ENCODE assay signal across 8 cellular contexts in genomic region chr6:30516754-30517076, GRCh38. TPM values are rescaled to one million over a fixed set of nuclear protein-coding genes. Genes with fewer than 3 reads are reported as not detected.
DNase-seq lines count a peak whose midpoint lies in the region; FAIRE-seq and TF ChIP-seq lines count a peak whose summit lies in the region.
"Not testable (repeated sequence)": the region's sequence is repeated elsewhere in the genome, so short reads cannot be mapped to it uniquely, and the experiment has no call there.

No MANE protein-coding gene starts in this region.

- H3K79me2 ChIP-seq in H1 (ENCODE audit: control insufficient read depth in 1 of 2, insufficient read depth in 2 of 2, low read length in 2 of 2): not testable (repeated sequence)

- not testable (repeated sequence) for H3K27me3 ChIP-seq in H1 (replicated peaks in 1 of 4; ENCODE audit: control insufficient read depth in 3 of 4, extremely low read depth in 1 of 4, insufficient read depth in 3 of 4, low read length in 3 of 4); iPS-18a (ENCODE audit: control insufficient read depth, insufficient read depth, low read length)

- H3K27me3 Mint-ChIP-seq in activated naive CD8-positive, alpha-beta T cell; stimulated activated naive CD8-positive, alpha-beta T cell treated with anti-CD3 and anti-CD28 coated beads, Interleukin-15, Interleukin-2, amounts not matched to agents 100 ng/mL and 50 ng/mL, for 24 hours: not testable (repeated sequence)
- H3K27me3 Mint-ChIP-seq in nephron progenitor cell (ENCODE audit: low read depth, poor library complexity): peaks cover 17% of the 10 kb centered on the region

- CTCF ChIA-PET in H1 (lab: Charles Lee; ENCODE audit: partially characterized antibody): interaction anchor here (0.9 to 1.2 kb wide), 3 partner anchors 15 to 34 kb away, joined by 3 read pairs; no protein-coding TSS in a partner anchor

- H4K20me1 ChIP-seq in H1 (replicated peaks in 1 of 2; ENCODE audit: control insufficient read depth in 1 of 2, insufficient read depth in 2 of 2, low read length in 2 of 2): not testable (repeated sequence)

- H3K4me2 ChIP-seq in H1 (ENCODE audit: insufficient read depth in 1 of 2, low read depth in 2 of 2, low read length in 2 of 2): peak overlapping the region; percentile 70 to 72

- H3K4ac ChIP-seq in H1 (replicated peaks; ENCODE audit: insufficient read length, low read depth, low read length): not testable (repeated sequence)

- not testable (repeated sequence) for H2BK12ac ChIP-seq in H1 (ENCODE audit: low read depth, low read length)

- not testable (repeated sequence) for DNase-seq in AG09309 (ENCODE audit: low read depth); HFF-Myc (ENCODE audit: extremely low read depth, low read depth); SK-N-MC (ENCODE audit: low read depth, low spot score); H1 (ENCODE audit: low read depth in 1 of 2, low spot score in 2 of 2); nephron progenitor cell

- not testable (repeated sequence) for H3K18ac ChIP-seq in H1 (ENCODE audit: extremely low read depth, low read length)

- not testable (repeated sequence) for H3K36me3 Mint-ChIP-seq in activated naive CD8-positive, alpha-beta T cell; nephron progenitor cell (ENCODE audit: low read depth)
- peaks cover 25% of the 10 kb centered on the region for H3K36me3 Mint-ChIP-seq in stimulated activated naive CD8-positive, alpha-beta T cell treated with anti-CD3 and anti-CD28 coated beads, Interleukin-15, Interleukin-2, amounts not matched to agents 100 ng/mL and 50 ng/mL, for 24 hours (ENCODE audit: low read depth)

- not testable (repeated sequence) for H3K9me3 Mint-ChIP-seq in activated naive CD8-positive, alpha-beta T cell (ENCODE audit: low read depth); stimulated activated naive CD8-positive, alpha-beta T cell treated with anti-CD3 and anti-CD28 coated beads, Interleukin-15, Interleukin-2, amounts not matched to agents 100 ng/mL and 50 ng/mL, for 24 hours
- H3K9me3 Mint-ChIP-seq in nephron progenitor cell: peaks cover 13% of the 10 kb centered on the region

- not testable (repeated sequence) for FAIRE-seq in H1 (lab: Jason Lieb, UNC)

- H2AK5ac ChIP-seq in H1 (ENCODE audit: low read depth, low read length): not testable (repeated sequence)

- H3K4me1 ChIP-seq in H1 (replicated peaks in 1 of 4; ENCODE audit: control insufficient read depth in 3 of 4, insufficient read depth in 4 of 4, low read length in 3 of 4); iPS-18a (ENCODE audit: control insufficient read depth, low read depth, low read length): not testable (repeated sequence)

- H2BK20ac ChIP-seq in H1 (ENCODE audit: low read length): not testable (repeated sequence)

- H4K5ac ChIP-seq in H1 (ENCODE audit: insufficient read length, low read depth, low read length): peak overlapping the region; percentile 28

- H3K14ac ChIP-seq in H1 (ENCODE audit: insufficient read length): not testable (repeated sequence)

- H4K91ac ChIP-seq in H1 (replicated peaks; ENCODE audit: insufficient read length, low read length): not testable (repeated sequence)

- not testable (repeated sequence) for H3K36me3 ChIP-seq in SK-N-MC (ENCODE audit: insufficient read depth, low read length); H1 (ENCODE audit: control insufficient read depth in 2 of 4, insufficient read depth in 4 of 4, low read length in 3 of 4); iPS-18a (ENCODE audit: control insufficient read depth, low read depth, low read length)

- not testable (repeated sequence) for H3K23ac ChIP-seq in H1 (ENCODE audit: insufficient read length)

- POLR2A ChIA-PET in H1 (lab: Charles Lee; ENCODE audit: partially characterized antibody): interaction anchor here (0.7 to 0.8 kb wide), 2 partner anchors 71 to 102 kb away, joined by 3 to 4 read pairs; no protein-coding TSS in a partner anchor

- H3K4me3 Mint-ChIP-seq in activated naive CD8-positive, alpha-beta T cell: peak overlapping the region; percentile 92
- peak overlapping the region; percentile 82 for H3K4me3 Mint-ChIP-seq in nephron progenitor cell
- peak overlapping the region; percentile 86 for H3K4me3 Mint-ChIP-seq in stimulated activated naive CD8-positive, alpha-beta T cell treated with anti-CD3 and anti-CD28 coated beads, Interleukin-15, Interleukin-2, amounts not matched to agents 100 ng/mL and 50 ng/mL, for 24 hours

- 0 out of 2 replicates have a peak overlapping the region, but pooled peaks have one; percentile 47 for H2AFZ ChIP-seq in H1 (ENCODE audit: low read length)

- not testable (repeated sequence) for H3K56ac ChIP-seq in H1 (replicated peaks; ENCODE audit: insufficient read length, low read depth, low read length)

- not testable (repeated sequence) for H4K8ac ChIP-seq in H1 (ENCODE audit: extremely low read depth, insufficient read depth, low read length)

- not testable (repeated sequence) for H2BK120ac ChIP-seq in H1 (replicated peaks; ENCODE audit: low read depth, low read length)

- peak overlapping the region; percentile 97 for H3K27ac Mint-ChIP-seq in activated naive CD8-positive, alpha-beta T cell
- H3K27ac Mint-ChIP-seq in nephron progenitor cell: peak overlapping the region; percentile 90
- H3K27ac Mint-ChIP-seq in stimulated activated naive CD8-positive, alpha-beta T cell treated with anti-CD3 and anti-CD28 coated beads, Interleukin-15, Interleukin-2, amounts not matched to agents 100 ng/mL and 50 ng/mL, for 24 hours: peak overlapping the region; percentile 94

- TF ChIP-seq EP300 in H1 (IDR thresholded peaks at IDR 0.05; ENCODE audit: borderline replicate concordance in 1 of 2, low read depth in 2 of 2, low read length in 2 of 2): not testable (repeated sequence)

- H3K4me3 ChIP-seq in AG09309 (ENCODE audit: control insufficient read depth, low read depth, low read length): peak overlapping the region; percentile 25; the same call in 1 of the 2 replicates
- H3K4me3 ChIP-seq in HFF-Myc (replicated peaks; ENCODE audit: low read depth, low read length): peak overlapping the region; percentile 36
- H3K4me3 ChIP-seq in SK-N-MC: peak overlapping the region; percentile 89
- H3K4me3 ChIP-seq in H1 (ENCODE audit: extremely low read depth in 1 of 4, insufficient read depth in 2 of 4, low read depth in 3 of 4, low read length in 4 of 4): peak overlapping the region; percentile 41 to 58 (median 56); a peak in 6 of 8 replicates
- H3K4me3 ChIP-seq in iPS-18a (ENCODE audit: low read length): peak overlapping the region; percentile 40

- TF ChIP-seq POLR2A in H1 (IDR thresholded peaks at IDR 0.05; ENCODE audit: control extremely low read depth in 1 of 2, low read depth in 2 of 2, low read length in 2 of 2): not testable (repeated sequence)

- TF ChIP-seq CTCF in AG09309 (IDR thresholded peaks at IDR 0.05; ENCODE audit: control insufficient read depth, insufficient read depth, low read depth, low read length, missing control alignments); HFF-Myc (IDR thresholded peaks at IDR 0.05; ENCODE audit: low read depth, low read length, missing control alignments); H1 (IDR thresholded peaks at IDR 0.05; ENCODE audit: control extremely low read depth in 1 of 3, insufficient read depth in 1 of 3, low read depth in 1 of 3, low read length in 3 of 3); nephron progenitor cell (IDR thresholded peaks at IDR 0.05): not testable (repeated sequence)

- peaks cover 67% of the 10 kb centered on the region for H3K4me1 Mint-ChIP-seq in activated naive CD8-positive, alpha-beta T cell (ENCODE audit: low read depth)
- H3K4me1 Mint-ChIP-seq in nephron progenitor cell: not testable (repeated sequence)
- H3K4me1 Mint-ChIP-seq in stimulated activated naive CD8-positive, alpha-beta T cell treated with anti-CD3 and anti-CD28 coated beads, Interleukin-15, Interleukin-2, amounts not matched to agents 100 ng/mL and 50 ng/mL, for 24 hours (ENCODE audit: low read depth): peaks cover 71% of the 10 kb centered on the region

- peak overlapping the region; percentile 80 for H3K9ac ChIP-seq in SK-N-MC (ENCODE audit: insufficient read length)
- not testable (repeated sequence) for H3K9ac ChIP-seq in H1 (replicated peaks in 1 of 4; ENCODE audit: extremely low read depth in 1 of 4, low read depth in 3 of 4, low read length in 3 of 4); iPS-18a (ENCODE audit: low read length)

- not testable (repeated sequence) for H3K9me3 ChIP-seq in SK-N-MC (ENCODE audit: low read depth, low read length); H1 (ENCODE audit: insufficient read depth in 2 of 2, low read depth in 1 of 2, low read length in 1 of 2); iPS-18a (ENCODE audit: control insufficient read depth, low read depth, low read length)

- H3K27ac ChIP-seq in SK-N-MC: peak overlapping the region; percentile 97
- H3K27ac ChIP-seq in H1 (ENCODE audit: low read depth, low read length); iPS-18a (ENCODE audit: low read length): not testable (repeated sequence)

- H3K79me1 ChIP-seq in H1 (ENCODE audit: low read depth, low read length): not testable (repeated sequence)

- 79% methylated on average over 9 of the region's 9 CpGs; no CpG with 5 or more reads in 1 of the 2 experiments for WGBS in H1 (ENCODE audit: extremely low coverage in 1 of 2, insufficient coverage in 1 of 2, insufficient read length in 1 of 2, insufficient replicate concordance in 2 of 2, low coverage in 1 of 2, low lambda C conversion rate in 2 of 2, missing lambda C conversion rate in 1 of 2), 2 experiments

- TF ChIP-seq RAD21 in H1 (IDR thresholded peaks at IDR 0.05 in 1 of 2, conservative IDR thresholded peaks at IDR 0.05 in 1 of 2; ENCODE audit: low read depth in 2 of 2, low read length in 2 of 2): not testable (repeated sequence)

- not testable (repeated sequence) for H2BK15ac ChIP-seq in H1 (ENCODE audit: low read length)

- H3K23me2 ChIP-seq in H1 (ENCODE audit: low read depth, low read length): not testable (repeated sequence)

- peak overlapping the region; percentile 67 for H2BK5ac ChIP-seq in H1 (ENCODE audit: low read depth, low read length)

RNA-seq across cellular contexts. Expression of gene HLA-E, which starts 27.4 kb away (rescaled TPM):
- total RNA-seq in H1 (2021; fragmentation: NEBNext Ultra II Directional; extraction: Animal tissue kit (Norgen Biotek cat#: 25700)): 24.4 and 28.0 TPM in 2 replicates
- polyA plus RNA-seq in H1 (2011; rRNA removed): 20.2 and 26.1 TPM in 2 replicates
- 29.0 TPM for polyA plus RNA-seq in H1 (2011; cell fraction: cytosol; rRNA removed)
- polyA plus RNA-seq in H1 (2011; cell fraction: nucleus; rRNA removed): 29.1 TPM
- polyA plus RNA-seq in H1 (2012, experiment 1 of 2): 26.1 to 29.2 TPM (median 27.6 TPM) in 4 replicates
- polyA plus RNA-seq in H1 (2012, experiment 2 of 2): 30.7 TPM
- 35.3 TPM for polyA plus RNA-seq in H1 (2013, experiment 1 of 2)
- 41.8 TPM for polyA plus RNA-seq in H1 (2013, experiment 2 of 2)
- polyA minus RNA-seq in H1 (2011; rRNA and poly(A)+ RNA removed): 17.0 and 18.3 TPM in 2 replicates
- 16.2 TPM for polyA minus RNA-seq in H1 (2011; cell fraction: cytosol; rRNA and poly(A)+ RNA removed)
- 20.6 TPM for polyA minus RNA-seq in H1 (2011; cell fraction: nucleus; rRNA and poly(A)+ RNA removed)

RNA-seq across cellular contexts. Expression of gene GNL1, which starts 39.6 kb away (rescaled TPM):
- total RNA-seq in H1 (2021; fragmentation: NEBNext Ultra II Directional; extraction: Animal tissue kit (Norgen Biotek cat#: 25700)): 67.8 and 75.4 TPM in 2 replicates
- polyA plus RNA-seq in H1 (2011; rRNA removed): 42.4 and 52.9 TPM in 2 replicates
- 47.6 TPM for polyA plus RNA-seq in H1 (2011; cell fraction: cytosol; rRNA removed)
- polyA plus RNA-seq in H1 (2011; cell fraction: nucleus; rRNA removed): 56.7 TPM
- polyA plus RNA-seq in H1 (2012, experiment 1 of 2): 48.1 to 77.3 TPM (median 64.7 TPM) in 4 replicates
- polyA plus RNA-seq in H1 (2012, experiment 2 of 2): 42.4 TPM
- 28.4 TPM for polyA plus RNA-seq in H1 (2013, experiment 1 of 2)
- 25.4 TPM for polyA plus RNA-seq in H1 (2013, experiment 2 of 2)
- 34.6 and 41.3 TPM in 2 replicates for polyA minus RNA-seq in H1 (2011; rRNA and poly(A)+ RNA removed)
- 19.2 TPM for polyA minus RNA-seq in H1 (2011; cell fraction: cytosol; rRNA and poly(A)+ RNA removed)
- 18.8 TPM for polyA minus RNA-seq in H1 (2011; cell fraction: nucleus; rRNA and poly(A)+ RNA removed)

RNA-seq across cellular contexts. Expression of gene PRR3, which starts 40.4 kb away (rescaled TPM):
- total RNA-seq in H1 (2021; fragmentation: NEBNext Ultra II Directional; extraction: Animal tissue kit (Norgen Biotek cat#: 25700)): 10.5 and 11.6 TPM in 2 replicates
- polyA plus RNA-seq in H1 (2011; rRNA removed): 24.2 and 24.3 TPM in 2 replicates
- 16.3 TPM for polyA plus RNA-seq in H1 (2011; cell fraction: cytosol; rRNA removed)
- polyA plus RNA-seq in H1 (2011; cell fraction: nucleus; rRNA removed): 20.5 TPM
- 10.3 to 11.8 TPM (median 11.1 TPM) in 4 replicates for polyA plus RNA-seq in H1 (2012, experiment 1 of 2)
- polyA plus RNA-seq in H1 (2012, experiment 2 of 2): 7.9 TPM
- polyA plus RNA-seq in H1 (2013, experiment 1 of 2): 13.5 TPM
- polyA plus RNA-seq in H1 (2013, experiment 2 of 2): 11.3 TPM
- polyA minus RNA-seq in H1 (2011; rRNA and poly(A)+ RNA removed): 17.6 and 20.3 TPM in 2 replicates
- polyA minus RNA-seq in H1 (2011; cell fraction: cytosol; rRNA and poly(A)+ RNA removed): 5.6 TPM
- polyA minus RNA-seq in H1 (2011; cell fraction: nucleus; rRNA and poly(A)+ RNA removed): 17.8 TPM

RNA-seq across cellular contexts. Expression of gene ABCF1, which starts 54.5 kb away (rescaled TPM):
- 119 and 123 TPM in 2 replicates for total RNA-seq in H1 (2021; fragmentation: NEBNext Ultra II Directional; extraction: Animal tissue kit (Norgen Biotek cat#: 25700))
- 48.8 and 59.5 TPM in 2 replicates for polyA plus RNA-seq in H1 (2011; rRNA removed)
- 71.0 TPM for polyA plus RNA-seq in H1 (2011; cell fraction: cytosol; rRNA removed)
- 104 TPM for polyA plus RNA-seq in H1 (2011; cell fraction: nucleus; rRNA removed)
- polyA plus RNA-seq in H1 (2012, experiment 1 of 2): 112 to 134 TPM (median 123 TPM) in 4 replicates
- 36.5 TPM for polyA plus RNA-seq in H1 (2012, experiment 2 of 2)
- 91.5 TPM for polyA plus RNA-seq in H1 (2013, experiment 1 of 2)
- 94.1 TPM for polyA plus RNA-seq in H1 (2013, experiment 2 of 2)
- polyA minus RNA-seq in H1 (2011; rRNA and poly(A)+ RNA removed): 84.1 and 96.9 TPM in 2 replicates
- polyA minus RNA-seq in H1 (2011; cell fraction: cytosol; rRNA and poly(A)+ RNA removed): 62.4 TPM
- polyA minus RNA-seq in H1 (2011; cell fraction: nucleus; rRNA and poly(A)+ RNA removed): 48.9 TPM

Comparison
In these comparisons a context has a peak if more than half of its experiments do, and no peak if none do; other contexts are left out.
1. H3K4me3 ChIP-seq: peak in every context shown above with its lines; median percentile 89 in SK-N-MC; 56 in H1; 40 in iPS-18a; 36 in HFF-Myc; 25 in AG09309.